27 cellular contexts compared by ENCODE assay signal in genomic region chr18:9755110-9755509, GRCh38. TPM values are rescaled to one million over a fixed set of nuclear protein-coding genes. Genes with fewer than 3 reads are reported as not detected.
DNase-seq lines count a peak whose midpoint lies in the region; ATAC-seq, FAIRE-seq and TF ChIP-seq lines count a peak whose summit lies in the region.
"Had no signal": no experiment of that assay in that cellular context is flagged by ENCODE, and none has a peak within 500 bp of the region (broad histone marks: within the 10 kb centered on the region; RNA-seq: fewer than 3 reads in every experiment).

No MANE protein-coding gene starts in this region.

- H3F3A ChIP-seq in smooth muscle cell (ENCODE audit: low read depth) = peaks cover 40% of the 10 kb centered on the region

- no peaks in the 10 kb centered on the region for H3K9me3 Mint-ChIP-seq in activated CD4-positive, alpha-beta T cell treated with anti-CD3 and anti-CD28 coated beads for 36 hours (ENCODE audit: low read depth)
- H3K9me3 Mint-ChIP-seq: CD8-positive, alpha-beta T cell; GM23338 had no signal

- H3K36me3 Mint-ChIP-seq in activated CD4-positive, alpha-beta T cell treated with anti-CD3 and anti-CD28 coated beads for 36 hours (ENCODE audit: low read depth) = no peaks in the 10 kb centered on the region
- H3K36me3 Mint-ChIP-seq: CD8-positive, alpha-beta T cell had no signal

- H3K4me1 Mint-ChIP-seq in activated CD4-positive, alpha-beta T cell treated with anti-CD3 and anti-CD28 coated beads for 36 hours = no peaks in the 10 kb centered on the region

- no peak overlapping the region for H3K27ac Mint-ChIP-seq in activated CD4-positive, alpha-beta T cell treated with anti-CD3 and anti-CD28 coated beads for 36 hours
- H3K27ac Mint-ChIP-seq: CD8-positive, alpha-beta T cell; GM23338 had no signal

- peak overlapping the region; percentile 69 for H3K27ac ChIP-seq in HL-60 (replicated peaks)
- H3K27ac ChIP-seq in K562 (ENCODE audit: extremely low read depth, low read depth, low read length) = no peak overlapping the region
- no peak overlapping the region for H3K27ac ChIP-seq in esophagus muscularis mucosa (replicated peaks in 1 of 4)
- H3K27ac ChIP-seq in smooth muscle cell (ENCODE audit: low read depth) = peak overlapping the region; percentile 87
- H3K27ac ChIP-seq: SJCRH30 had no signal

- CTCF ChIA-PET in K562 (lab: Yijun Ruan, JAX; ENCODE audit: low intra/inter-chr PET ratio) = no interaction called here
- CTCF ChIA-PET in activated CD4-positive, alpha-beta T cell treated with anti-CD3 and anti-CD28 coated beads for 36 hours (lab: Charles Lee) = interaction anchor here (0.8 kb wide), 1 partner anchor 15 kb away, joined by 4 read pairs; no protein-coding TSS in a partner anchor

- TF ChIP-seq CTCF in HL-60 (IDR thresholded peaks at IDR 0.05; ENCODE audit: insufficient read depth, low read length) (no peak), K562 (IDR thresholded peaks at IDR 0.05 in 2 of 3, conservative IDR thresholded peaks at IDR 0.05 in 1 of 3; ENCODE audit: insufficient read depth in 2 of 3, low read depth in 1 of 3, low read length in 3 of 3) (no peak), esophagus muscularis mucosa (IDR thresholded peaks at IDR 0.05) (no peak), smooth muscle cell (IDR thresholded peaks at IDR 0.05; ENCODE audit: borderline replicate concordance, insufficient read depth, poor library complexity, severe bottlenecking) (no peak)

- H2AFZ ChIP-seq in K562 (ENCODE audit: low read depth, low read length) (no peak overlapping the region), smooth muscle cell (ENCODE audit: low read depth) (no peak overlapping the region)
- H2AFZ ChIP-seq: GM23338 had no signal

- DNase-seq in HL-60 (ENCODE audit: low read depth in 1 of 2, low spot score in 1 of 2) (no peak), K562 (ENCODE audit: extremely low read depth in 1 of 4, low spot score in 3 of 4) (no peak), esophagus muscularis mucosa (ENCODE audit: extremely low spot score) (peak; percentile 5), smooth muscle cell (lab: John Stamatoyannopoulos, UW; ENCODE audit: unreplicated experiment) (no peak)
- DNase-seq in activated CD4-positive, alpha-beta T cell treated with anti-CD3 and anti-CD28 coated beads for 36 hours = no peak
- DNase-seq: Caco-2; CD8-positive, alpha-beta T cell; IMR-90; NCI-H1048; NCI-H1417; NCI-H1694; NCI-H2029 treated with DMSO at 0.1 percent for 48 hours; NCI-H446 treated with DMSO at 0.1 percent for 48 hours; NCI-H526; NCI-H82; NK-92 treated with Interleukin-12 subunit alpha and Interleukin-12 subunit beta, amount 100 ng/mL, for 24 hours; PC-3; SJCRH30 had no signal

- ATAC-seq in K562 = no peak
- no peak for ATAC-seq in HG03439 (IDR thresholded peaks at IDR 0.05; ENCODE audit: unreplicated experiment)
- no peak for ATAC-seq in activated CD4-positive, alpha-beta T cell treated with anti-CD3 and anti-CD28 coated beads for 36 hours
- ATAC-seq in GM18505 (IDR thresholded peaks at IDR 0.05; ENCODE audit: unreplicated experiment) = no peak
- ATAC-seq: CD8-positive, alpha-beta T cell; GM12878; GM23338; PC-3; Right ventricle myocardium inferior; SK-N-SH treated with all-trans-retinoic acid at 6 μM for 48 hours had no signal

- WGBS in K562 (ENCODE audit: insufficient coverage, low coverage, missing lambda C conversion rate) = 46% methylated on average over 3 of the region's 3 CpGs
- 94% methylated on average over 3 of the region's 3 CpGs for WGBS in esophagus muscularis mucosa
- 29% methylated on average over 3 of the region's 3 CpGs for WGBS in smooth muscle cell (ENCODE audit: low lambda C conversion rate)

- peaks cover 8% of the 10 kb centered on the region for H3K27me3 Mint-ChIP-seq in activated CD4-positive, alpha-beta T cell treated with anti-CD3 and anti-CD28 coated beads for 36 hours

- H3K27me3 ChIP-seq in HL-60 (ENCODE audit: insufficient read depth, poor library complexity, severe bottlenecking) = no peaks in the 10 kb centered on the region
- no peaks in the 10 kb centered on the region for H3K27me3 ChIP-seq in K562 (ENCODE audit: control insufficient read depth in 2 of 2, insufficient read depth in 2 of 2, low read length in 2 of 2)
- H3K27me3 ChIP-seq in esophagus muscularis mucosa = no peaks in the 10 kb centered on the region
- no peaks in the 10 kb centered on the region for H3K27me3 ChIP-seq in smooth muscle cell (ENCODE audit: low read depth)
- H3K27me3 ChIP-seq: BLaER1 treated with 17β-estradiol and CSF1 and Interleukin-3, amounts not matched to agents 10 nM and 100 nM; SJCRH30 had no signal

- H3K9ac ChIP-seq in K562 (ENCODE audit: insufficient read depth in 1 of 2, low read depth in 2 of 2, low read length in 2 of 2) (no peak overlapping the region; a peak in 1 of 4 replicates), smooth muscle cell (ENCODE audit: low read depth) (peak overlapping the region; percentile 19)

- BruUV-seq in K562 (replicated peaks; lab: Mats Ljungman, UMichigan) = no TSS peak

- H3K79me2 ChIP-seq in K562 (ENCODE audit: control insufficient read depth, insufficient read depth, low read length) (peaks cover 32% of the 10 kb centered on the region), smooth muscle cell (ENCODE audit: low read depth) (peaks cover 91% of the 10 kb centered on the region)

- H3K4me1 ChIP-seq in K562 (replicated peaks in 1 of 2; ENCODE audit: control insufficient read depth in 2 of 2, insufficient read depth in 2 of 2, low read length in 2 of 2) (peaks cover 19 to 27% of the 10 kb centered on the region in 2 experiments), esophagus muscularis mucosa (peaks cover 0 to 34% (median 15%) of the 10 kb centered on the region in 4 donors), smooth muscle cell (ENCODE audit: low read depth) (peaks cover 16% of the 10 kb centered on the region)
- H3K4me1 ChIP-seq: Caco-2, HAP-1, SJCRH30 had no signal

- POLR2A ChIA-PET in K562 (lab: Yijun Ruan, JAX) = interaction anchor here (0.6 to 1.4 kb wide), 4 partner anchors 12 to 1090 kb away, joined by 3 to 5 read pairs (median 3); no protein-coding TSS in a partner anchor
- POLR2A ChIA-PET in activated CD4-positive, alpha-beta T cell treated with anti-CD3 and anti-CD28 coated beads for 36 hours (lab: Charles Lee) = no interaction called here

- H3K9me3 ChIP-seq in K562 (replicated peaks; ENCODE audit: control insufficient read depth, insufficient read depth, low read depth, low read length) (no peaks in the 10 kb centered on the region), esophagus muscularis mucosa (no peaks in the 10 kb centered on the region), smooth muscle cell (replicated peaks; ENCODE audit: low read depth) (no peaks in the 10 kb centered on the region)
- H3K9me3 ChIP-seq: BLaER1 treated with 17β-estradiol and CSF1 and Interleukin-3, amounts not matched to agents 10 nM and 100 nM; Caco-2; HAP-1; SJCRH30 had no signal

- FAIRE-seq in K562 (lab: Jason Lieb, UNC) = no peak
- FAIRE-seq: A204.1, GM12878 had no signal

- TF ChIP-seq RAD21 in K562 (CRISPR knock-in tag; conservative IDR thresholded peaks at IDR 0.05 in 1 of 2, IDR thresholded peaks at IDR 0.05 in 1 of 2) = no peak

- no peak overlapping the region for H3K4me3 Mint-ChIP-seq in activated CD4-positive, alpha-beta T cell treated with anti-CD3 and anti-CD28 coated beads for 36 hours
- H3K4me3 Mint-ChIP-seq: CD8-positive, alpha-beta T cell; GM23338 had no signal

- H3K4me3 ChIP-seq in HL-60 (replicated peaks; ENCODE audit: insufficient read depth, low read length) (no peak overlapping the region), K562 (no peak overlapping the region), esophagus muscularis mucosa (no peak overlapping the region), smooth muscle cell (no peak overlapping the region)
- H3K4me3 ChIP-seq: BLaER1 treated with 17β-estradiol and CSF1 and Interleukin-3, amounts not matched to agents 10 nM and 100 nM; GM12878; GM23338; HAP-1; SJCRH30 had no signal

- no peaks in the 10 kb centered on the region for H3K9me1 ChIP-seq in K562 (ENCODE audit: control insufficient read depth, insufficient read depth, low read length)

- no peak for TF ChIP-seq EP300 in K562 (IDR thresholded peaks at IDR 0.05; ENCODE audit: low read length)
- TF ChIP-seq EP300 in esophagus muscularis mucosa (IDR thresholded peaks at IDR 0.05) = no peak

- H3K4me2 ChIP-seq in K562 (ENCODE audit: insufficient read depth, low read length) (no peak overlapping the region), smooth muscle cell (peak overlapping the region; percentile 56)
- H3K4me2 ChIP-seq: GM23338 had no signal

- H3K36me3 ChIP-seq in K562 (ENCODE audit: control insufficient read depth, insufficient read depth, low read length) (no peaks in the 10 kb centered on the region; the same call in 2 of the 3 replicates), esophagus muscularis mucosa (no peaks in the 10 kb centered on the region), smooth muscle cell (ENCODE audit: low read depth) (no peaks in the 10 kb centered on the region)
- H3K36me3 ChIP-seq: HAP-1, SJCRH30 had no signal

- in situ Hi-C loops in K562 (cut with MboI) = no loop called here

- intact Hi-C loops in K562 (cut with micrococcal nuclease) (no loop called here), esophagus muscularis mucosa (cut with DNase I) (no loop called here)
- intact Hi-C loops in activated CD4-positive, alpha-beta T cell treated with anti-CD3 and anti-CD28 coated beads for 36 hours (cut with DNase I, micrococcal nuclease) = no loop called here

- TF ChIP-seq POLR2A in K562 (conservative IDR thresholded peaks at IDR 0.05) = no peak
- no peak for TF ChIP-seq POLR2A in esophagus muscularis mucosa (IDR thresholded peaks at IDR 0.05; ENCODE audit: low read depth)
- no peak for TF ChIP-seq POLR2A in GM18505 (IDR thresholded peaks at IDR 0.05; ENCODE audit: borderline replicate concordance, extremely low read depth, insufficient read depth, insufficient read length)

- H4K20me1 ChIP-seq in K562 (replicated peaks; ENCODE audit: control insufficient read depth, insufficient read depth, low read length) = no peaks in the 10 kb centered on the region
- H4K20me1 ChIP-seq in smooth muscle cell (ENCODE audit: low read depth) = peaks cover 78% of the 10 kb centered on the region

RNA-seq across cellular contexts. Expression of gene RAB31, which starts 47.0 kb away (rescaled TPM):
- 62.1 and 65.0 TPM in 2 replicates for total RNA-seq in K562 (2011; cell fraction: chromatin; rRNA removed; ENCODE audit: low replicate concordance)
- total RNA-seq in K562 (2011; cell fraction: nucleolus; rRNA removed) = 26.5 and 31.9 TPM in 2 replicates
- 43.2 and 112 TPM in 2 replicates for total RNA-seq in K562 (2011; cell fraction: nucleoplasm; rRNA removed)
- total RNA-seq in K562 (2014; rRNA removed) (34.9 and 43.1 TPM in 2 replicates), K562 (2014; rRNA removed; fragmentation: Illumina TruSeq; extraction: Trizol) (44.1 and 51.7 TPM in 2 replicates), K562 (2015; rRNA removed; fragmentation: Illumina TruSeq; extraction: Trizol) (36.8 and 41.3 TPM in 2 replicates), K562 (2021) (57.7 and 66.1 TPM in 2 replicates), esophagus muscularis mucosa (100 to 1,000 TPM in 2 of 4 donors, 10 to 100 TPM in 2; 94.0 to 145 (median 107) TPM), smooth muscle cell (116 and 123 TPM in 2 replicates)
- polyA plus RNA-seq in K562 (2011; rRNA removed) (32.8 and 70.4 TPM in 2 replicates), K562 (2014; fragmentation: Illumina TruSeq; extraction: Trizol) (47.9 and 50.9 TPM in 2 replicates), K562 (2014; fragmentation: Nextera tagmentation; extraction: Ambion mirVana) (10 to 100 TPM; 20.7 to 25.6 TPM), K562 (2014; rRNA removed) (25.6 and 29.0 TPM in 2 replicates), smooth muscle cell (389 and 414 TPM in 2 replicates)
- 26.1 and 28.8 TPM in 2 replicates for polyA plus RNA-seq in K562 (2011; cell fraction: cytosol; rRNA removed)
- 33.7 and 65.3 TPM in 2 replicates for polyA plus RNA-seq in K562 (2011; cell fraction: nucleus; rRNA removed)
- 37.3 and 45.1 TPM in 2 replicates for polyA plus RNA-seq in K562 (2012)
- polyA minus RNA-seq in K562 (2011; rRNA and poly(A)+ RNA removed) = 89.7 and 166 TPM in 2 replicates
- polyA minus RNA-seq in K562 (2011; cell fraction: cytosol; rRNA and poly(A)+ RNA removed) = 27.4 and 41.0 TPM in 2 replicates
- 32.4 and 49.9 TPM in 2 replicates for polyA minus RNA-seq in K562 (2011; cell fraction: nucleus; rRNA and poly(A)+ RNA removed)
- total RNA-seq in activated CD4-positive, alpha-beta T cell treated with anti-CD3 and anti-CD28 coated beads for 36 hours = 1 to 10 TPM in 1 of 2 experiments, under 1 TPM in 1; 0.48 to 1.8 TPM

Comparison
In these comparisons a context has a peak if more than half of its experiments do, and no peak if none do; other contexts are left out.
1. H3K27ac ChIP-seq: peak in HL-60 (single experiment) and smooth muscle cell (single experiment); none in K562 (single experiment) and esophagus muscularis mucosa (0 of 4).
2. RNA of gene RAB31, which starts 47.0 kb away (total RNA-seq): 94.0 to 145 TPM in esophagus muscularis mucosa, 116 to 123 TPM in smooth muscle cell and 26.5 to 112 TPM in K562; 0.48 to 1.8 TPM in activated CD4-positive, alpha-beta T cell treated with anti-CD3 and anti-CD28 coated beads for 36 hours; every median in the first group is over 4 times any median in the second.